Comparison of ENCODE assay signal across 20 cellular contexts in the genomic region with DNA sequence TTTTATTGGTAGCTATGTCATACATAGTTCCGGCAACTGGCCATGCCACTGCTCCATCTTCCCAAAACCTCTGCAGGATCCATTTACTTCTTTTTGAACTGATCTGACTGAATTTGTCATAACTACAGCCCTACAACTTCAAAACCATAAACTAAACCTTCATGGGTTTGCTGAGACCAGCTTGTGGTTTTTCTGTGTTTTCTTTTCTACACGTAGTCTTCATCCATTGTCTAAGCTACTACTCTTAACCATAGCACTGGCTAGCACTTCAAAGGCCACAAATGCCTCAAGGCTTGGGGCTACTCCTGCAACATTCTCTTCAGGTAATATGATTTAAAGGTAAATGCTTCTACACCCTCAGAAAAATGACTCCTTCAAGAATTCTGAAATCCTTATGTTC. TPM values are rescaled to one million over a fixed set of nuclear protein-coding genes. Genes with fewer than 3 reads are reported as not detected.
DNase-seq lines count a peak whose midpoint lies in the region; ATAC-seq, FAIRE-seq and TF ChIP-seq lines count a peak whose summit lies in the region.
"Had no signal": no experiment of that assay in that cellular context is flagged by ENCODE, and none has a peak within 500 bp of the region (broad histone marks: within the 10 kb centered on the region; RNA-seq: fewer than 3 reads in every experiment).

No MANE protein-coding gene starts in this region.

- FAIRE-seq in HepG2 (lab: Jason Lieb, UNC) = no peak
- FAIRE-seq in pancreas (lab: Jason Lieb, UNC) = no peak
- FAIRE-seq: bronchial epithelial cell, GM12892 had no signal

- CTCF ChIA-PET in CD8-positive, alpha-beta memory T cell (lab: Charles Lee) = interaction anchor here (0.9 to 2.6 kb wide), 4 partner anchors 9 to 53 kb away, joined by 3 to 10 read pairs (median 8); a partner anchor contains a TSS
- CTCF ChIA-PET in HCT116 (lab: Charles Lee) (no interaction called here), HepG2 (lab: Yijun Ruan, JAX; ENCODE audit: low intra/inter-chr PET ratio, low total read pairs) (no interaction called here)
- CTCF ChIA-PET in activated CD8-positive, alpha-beta T cell treated with anti-CD3 and anti-CD28 coated beads, Interleukin-2, amount 10 ng/mL, durations not matched to agents 7 days and 5 days (lab: Charles Lee) = interaction anchor here (0.6 to 3.9 kb wide), 10 partner anchors 8 to 91 kb away, joined by 3 to 22 read pairs (median 4); a partner anchor contains a TSS

- no peak overlapping the region for H3K4me3 ChIP-seq in CD8-positive, alpha-beta memory T cell (ENCODE audit: low read length)
- H3K4me3 ChIP-seq in HCT116 (replicated peaks in 1 of 2; ENCODE audit: low read depth in 1 of 2, low read length in 2 of 2) = no peak overlapping the region
- no peak overlapping the region for H3K4me3 ChIP-seq in HepG2 (replicated peaks in 1 of 3; ENCODE audit: insufficient read depth in 1 of 3, low read depth in 2 of 3, low read length in 3 of 3)
- H3K4me3 ChIP-seq in osteoblast (ENCODE audit: insufficient read depth, low read length) = no peak overlapping the region
- no peak overlapping the region for H3K4me3 ChIP-seq in pancreas
- H3K4me3 ChIP-seq: dorsolateral prefrontal cortex, GM23248, testis had no signal

- RAD21 ChIA-PET in HCT116 (lab: Charles Lee; ENCODE audit: low non-redundant PET in 1 of 2, low total read pairs in 2 of 2, uncharacterized antibody in 2 of 2, unreplicated experiment in 2 of 2) = no interaction called here

- H3K4me1 ChIP-seq in CD8-positive, alpha-beta memory T cell (ENCODE audit: insufficient read depth, low read length) = peaks cover 55% of the 10 kb centered on the region
- H3K4me1 ChIP-seq in HCT116 (ENCODE audit: control insufficient read depth in 1 of 2, insufficient read depth in 2 of 2, low read length in 2 of 2) (peaks cover 2 to 15% of the 10 kb centered on the region in 2 experiments; a peak in 2 of 4 replicates), HepG2 (ENCODE audit: insufficient read depth, low read length) (no peaks in the 10 kb centered on the region), osteoblast (ENCODE audit: insufficient read depth, low read length) (no peaks in the 10 kb centered on the region), pancreas (no peaks in the 10 kb centered on the region)
- H3K4me1 ChIP-seq: testis had no signal

- H4K20me1 ChIP-seq in HCT116 (ENCODE audit: insufficient read depth) (no peaks in the 10 kb centered on the region), HepG2 (ENCODE audit: insufficient read depth, low read length) (no peaks in the 10 kb centered on the region), osteoblast (ENCODE audit: insufficient read depth, low read length) (no peaks in the 10 kb centered on the region)

- peak overlapping the region; percentile 45; the same call in 1 of the 2 replicates for H3K4me2 ChIP-seq in HCT116 (ENCODE audit: low read length)
- no peak overlapping the region for H3K4me2 ChIP-seq in HepG2 (ENCODE audit: low read depth, low read length)
- no peak overlapping the region for H3K4me2 ChIP-seq in osteoblast (ENCODE audit: insufficient read depth, low read length)

- no peak for TF ChIP-seq POLR2A in HCT116 (IDR thresholded peaks at IDR 0.05; ENCODE audit: borderline replicate concordance, extremely low read depth, insufficient read depth, insufficient read length)
- no peak for TF ChIP-seq POLR2A in HepG2 (IDR thresholded peaks at IDR 0.05; ENCODE audit: insufficient read depth in 1 of 2, low read depth in 2 of 2, low read length in 2 of 2)

- H3K27me3 Mint-ChIP-seq in CD8-positive, alpha-beta memory T cell = no peaks in the 10 kb centered on the region
- no peaks in the 10 kb centered on the region for H3K27me3 Mint-ChIP-seq in activated CD8-positive, alpha-beta T cell treated with anti-CD3 and anti-CD28 coated beads, Interleukin-2, amount 10 ng/mL, durations not matched to agents 7 days and 5 days (ENCODE audit: low read depth)
- H3K27me3 Mint-ChIP-seq in immature natural killer cell (ENCODE audit: low read depth in 3 of 3) = peaks cover 2 to 6% (median 2%) of the 10 kb centered on the region in 3 donors

- H3K36me3 ChIP-seq in CD8-positive, alpha-beta memory T cell (ENCODE audit: insufficient read depth, low read length) = no peaks in the 10 kb centered on the region
- H3K36me3 ChIP-seq in HCT116 (ENCODE audit: control insufficient read depth in 1 of 2, insufficient read depth in 2 of 2, low read length in 2 of 2) = no peaks in the 10 kb centered on the region
- no peaks in the 10 kb centered on the region for H3K36me3 ChIP-seq in HepG2 (replicated peaks in 1 of 2; ENCODE audit: control insufficient read depth in 1 of 2, insufficient read depth in 2 of 2, low read length in 2 of 2)
- no peaks in the 10 kb centered on the region for H3K36me3 ChIP-seq in osteoblast (ENCODE audit: insufficient read depth, low read length)
- H3K36me3 ChIP-seq in pancreas = no peaks in the 10 kb centered on the region

- peaks cover 58 to 82% (median 75%) of the 10 kb centered on the region in 3 donors for H3K4me1 Mint-ChIP-seq in CD8-positive, alpha-beta memory T cell
- peaks cover 70% of the 10 kb centered on the region for H3K4me1 Mint-ChIP-seq in activated CD8-positive, alpha-beta T cell treated with anti-CD3 and anti-CD28 coated beads, Interleukin-2, amount 10 ng/mL, durations not matched to agents 7 days and 5 days (ENCODE audit: low read depth)
- H3K4me1 Mint-ChIP-seq in immature natural killer cell = peaks cover 17 to 19% of the 10 kb centered on the region in 2 donors
- H3K4me1 Mint-ChIP-seq: WTC11 had no signal

- H3K9me3 ChIP-seq in CD8-positive, alpha-beta memory T cell (ENCODE audit: low read length) = no peaks in the 10 kb centered on the region
- H3K9me3 ChIP-seq in HCT116 (ENCODE audit: control insufficient read depth in 1 of 2, insufficient read depth in 1 of 2, low read depth in 1 of 2, low read length in 2 of 2) = no peaks in the 10 kb centered on the region
- H3K9me3 ChIP-seq in HepG2 (ENCODE audit: low read length) = no peaks in the 10 kb centered on the region
- H3K9me3 ChIP-seq in osteoblast (ENCODE audit: low read depth, low read length) = no peaks in the 10 kb centered on the region
- no peaks in the 10 kb centered on the region for H3K9me3 ChIP-seq in pancreas
- H3K9me3 ChIP-seq: testis had no signal

- intact Hi-C loops in HCT116 (cut with micrococcal nuclease) = no loop called here
- intact Hi-C loops in HepG2 (cut with micrococcal nuclease; ENCODE audit: unreplicated experiment) = no loop called here
- intact Hi-C loops in pancreas (cut with DNase I) = no loop called here

- H3K27ac ChIP-seq in CD8-positive, alpha-beta memory T cell (ENCODE audit: low read depth, low read length) = no peak overlapping the region
- no peak overlapping the region for H3K27ac ChIP-seq in HCT116 (ENCODE audit: low read depth, low read length)
- no peak overlapping the region for H3K27ac ChIP-seq in HepG2 (ENCODE audit: extremely low read length, insufficient read depth, low read length)
- no peak overlapping the region for H3K27ac ChIP-seq in osteoblast (ENCODE audit: low read depth, low read length)
- H3K27ac ChIP-seq in pancreas = no peak overlapping the region
- H3K27ac ChIP-seq: dorsolateral prefrontal cortex, GM23248, testis had no signal

- H3K4me3 Mint-ChIP-seq in CD8-positive, alpha-beta memory T cell = peak overlapping the region; percentile 34 to 85 (median 70)
- H3K4me3 Mint-ChIP-seq in activated CD8-positive, alpha-beta T cell treated with anti-CD3 and anti-CD28 coated beads, Interleukin-2, amount 10 ng/mL, durations not matched to agents 7 days and 5 days = peak overlapping the region; percentile 60
- H3K4me3 Mint-ChIP-seq in immature natural killer cell = peak overlapping the region in 4 of 5 donors; percentile 45 to 60 (median 59)
- H3K4me3 Mint-ChIP-seq: activated naive CD4-positive, alpha-beta T cell treated with anti-CD3 and anti-CD28 coated beads for 36 hours; WTC11 had no signal

- BruUV-seq in HCT116 (replicated peaks; lab: Mats Ljungman, UMichigan) (no TSS peak), HepG2 (replicated peaks; lab: Mats Ljungman, UMichigan) (no TSS peak)

- peaks cover 0 to 2% (median 0%) of the 10 kb centered on the region in 5 donors for H3K9me3 Mint-ChIP-seq in CD8-positive, alpha-beta memory T cell
- peaks cover 8% of the 10 kb centered on the region for H3K9me3 Mint-ChIP-seq in activated CD8-positive, alpha-beta T cell treated with anti-CD3 and anti-CD28 coated beads, Interleukin-2, amount 10 ng/mL, durations not matched to agents 7 days and 5 days (ENCODE audit: insufficient read depth)
- H3K9me3 Mint-ChIP-seq in immature natural killer cell = no peaks in the 10 kb centered on the region
- H3K9me3 Mint-ChIP-seq: activated naive CD4-positive, alpha-beta T cell treated with anti-CD3 and anti-CD28 coated beads for 36 hours had no signal

- DNase-seq in CD8-positive, alpha-beta memory T cell = peak in 1 of 5 donors; percentile 44
- no peak for DNase-seq in HCT116 (ENCODE audit: low read depth, low spot score)
- DNase-seq in activated CD8-positive, alpha-beta T cell treated with anti-CD3 and anti-CD28 coated beads, Interleukin-2, amount 10 ng/mL, durations not matched to agents 7 days and 5 days = peak; percentile 68
- DNase-seq in immature natural killer cell = peak in 2 of 3 donors; percentile 43 to 53
- no peak for DNase-seq in HepG2 (ENCODE audit: low spot score)
- no peak for DNase-seq in osteoblast (ENCODE audit: insufficient read length, low spot score, missing footprints)
- DNase-seq in pancreas = no peak
- DNase-seq: activated CD8-positive, alpha-beta memory T cell treated with anti-CD3 and anti-CD28 coated beads, Interleukin-2, amount 50 U/mL, for 4 hours; activated naive CD4-positive, alpha-beta T cell treated with anti-CD3 and anti-CD28 coated beads for 36 hours; dorsolateral prefrontal cortex; foreskin melanocyte; GF-D8; GM23248; NCI-H1048; NCI-H524; testis had no signal

- peak overlapping the region; percentile 55 for H2AFZ ChIP-seq in HCT116 (ENCODE audit: low read depth, low read length, poor library complexity, severe bottlenecking)
- H2AFZ ChIP-seq in HepG2 (ENCODE audit: low read length) = no peak overlapping the region
- H2AFZ ChIP-seq in osteoblast (ENCODE audit: low read length) = no peak overlapping the region
- H2AFZ ChIP-seq: GM23248 had no signal

- no peaks in the 10 kb centered on the region for H3K27me3 ChIP-seq in CD8-positive, alpha-beta memory T cell (ENCODE audit: insufficient read depth, low read length, poor library complexity, severe bottlenecking)
- H3K27me3 ChIP-seq in HCT116 (ENCODE audit: insufficient read depth, low read length) (no peaks in the 10 kb centered on the region), HepG2 (ENCODE audit: control insufficient read depth in 1 of 2, insufficient read depth in 2 of 2, low read length in 2 of 2) (0 out of 5 replicates have a peak, but pooled peaks cover 0 to 3% of the 10 kb centered on the region in 2 experiments), osteoblast (ENCODE audit: insufficient read depth, low read length) (no peaks in the 10 kb centered on the region), pancreas (no peaks in the 10 kb centered on the region)
- H3K27me3 ChIP-seq: dorsolateral prefrontal cortex, testis had no signal

- in situ Hi-C loops in HepG2 (cut with HindIII; ENCODE audit: extremely low pct_ligation_motif_present, low pct_unique_long_range_greater_than_20kb) = no loop called here

- H3K9me2 ChIP-seq in HCT116 (ENCODE audit: insufficient read depth) = no peaks in the 10 kb centered on the region

- TF ChIP-seq CTCF in HCT116 (IDR thresholded peaks at IDR 0.05 in 2 of 3, conservative IDR thresholded peaks at IDR 0.05 in 1 of 3; ENCODE audit: borderline replicate concordance in 1 of 3, insufficient read depth in 1 of 3, low read depth in 2 of 3, low read length in 2 of 3) (no peak), HepG2 (CRISPR knock-in tag; IDR thresholded peaks at IDR 0.05) (no peak), osteoblast (IDR thresholded peaks at IDR 0.05; ENCODE audit: extremely low read depth, low read depth, low read length) (no peak), pancreas (IDR thresholded peaks at IDR 0.05) (no peak)

- no peaks in the 10 kb centered on the region for H3K36me3 Mint-ChIP-seq in CD8-positive, alpha-beta memory T cell
- H3K36me3 Mint-ChIP-seq in activated CD8-positive, alpha-beta T cell treated with anti-CD3 and anti-CD28 coated beads, Interleukin-2, amount 10 ng/mL, durations not matched to agents 7 days and 5 days (ENCODE audit: low read depth) = peaks cover 33% of the 10 kb centered on the region
- peaks cover 0 to 3% (median 0%) of the 10 kb centered on the region in 3 donors for H3K36me3 Mint-ChIP-seq in immature natural killer cell
- H3K36me3 Mint-ChIP-seq: WTC11 had no signal

- 49% methylated on average over 2 of the region's 2 CpGs for WGBS in HepG2 (ENCODE audit: low lambda C conversion rate)
- WGBS in pancreas, 2 donors = 87 to 88% methylated on average over 2 of the region's 2 CpGs

- no peaks in the 10 kb centered on the region for H3K79me2 ChIP-seq in HCT116 (ENCODE audit: insufficient read depth, low read length)
- H3K79me2 ChIP-seq in HepG2 (ENCODE audit: insufficient read depth, low read length) = no peaks in the 10 kb centered on the region
- no peaks in the 10 kb centered on the region for H3K79me2 ChIP-seq in osteoblast (ENCODE audit: insufficient read depth, low read length)

- TF ChIP-seq RAD21 in HCT116 (IDR thresholded peaks at IDR 0.05; ENCODE audit: low read depth) (no peak), HepG2 (CRISPR knock-in tag; IDR thresholded peaks at IDR 0.05) (no peak)

- POLR2A ChIA-PET in CD8-positive, alpha-beta memory T cell (lab: Charles Lee) = interaction anchor here (1.6 to 1.7 kb wide), 2 partner anchors 9 to 11 kb away, joined by 6 to 10 read pairs; a partner anchor contains a TSS
- POLR2A ChIA-PET in HCT116 (lab: Charles Lee) (interaction anchor here (1.6 kb wide), 1 partner anchor 9 kb away, joined by 4 read pairs; a partner anchor contains a TSS), HepG2 (lab: Yijun Ruan, JAX) (no interaction called here)
- POLR2A ChIA-PET in activated CD8-positive, alpha-beta T cell treated with anti-CD3 and anti-CD28 coated beads, Interleukin-2, amount 10 ng/mL, durations not matched to agents 7 days and 5 days (lab: Charles Lee) = interaction anchor here (0.6 to 2.9 kb wide), 4 partner anchors 9 to 40 kb away, joined by 3 to 18 read pairs (median 6); a partner anchor contains a TSS

- TF ChIP-seq EP300 in HepG2 (IDR thresholded peaks at IDR 0.05; ENCODE audit: low read depth in 2 of 2, low read length in 2 of 2) (no peak), HepG2 (CRISPR knock-in tag; IDR thresholded peaks at IDR 0.05; ENCODE audit: borderline replicate concordance) (no peak)

- no peak overlapping the region for H3K9ac ChIP-seq in HCT116 (ENCODE audit: low read length)
- H3K9ac ChIP-seq in HepG2 (ENCODE audit: insufficient read depth, low read depth, low read length) = no peak overlapping the region
- H3K9ac ChIP-seq: GM23248 had no signal

- no peak for ATAC-seq in HCT116
- ATAC-seq in activated CD8-positive, alpha-beta T cell treated with anti-CD3 and anti-CD28 coated beads, Interleukin-2, amount 10 ng/mL, durations not matched to agents 7 days and 5 days = peak; percentile 74
- no peak for ATAC-seq in HepG2
- no peak for ATAC-seq in pancreas
- ATAC-seq: Right ventricle myocardium inferior, WTC11 had no signal

- peak overlapping the region in 7 of 8 donors; percentile 46 to 80 (median 63) for H3K27ac Mint-ChIP-seq in CD8-positive, alpha-beta memory T cell
- peak overlapping the region; percentile 61 for H3K27ac Mint-ChIP-seq in activated CD8-positive, alpha-beta T cell treated with anti-CD3 and anti-CD28 coated beads, Interleukin-2, amount 10 ng/mL, durations not matched to agents 7 days and 5 days
- peak overlapping the region in 4 of 6 donors; percentile 6 to 49 (median 35) for H3K27ac Mint-ChIP-seq in immature natural killer cell
- H3K27ac Mint-ChIP-seq: activated naive CD4-positive, alpha-beta T cell treated with anti-CD3 and anti-CD28 coated beads for 36 hours; WTC11 had no signal

RNA-seq across cellular contexts. Expression of a gene that starts 9.0 kb away (rescaled TPM):
- 100 to 1,000 TPM; 252 to 253 TPM for total RNA-seq in CD8-positive, alpha-beta memory T cell
- 185 TPM for polyA plus RNA-seq in CD8-positive, alpha-beta memory T cell
- total RNA-seq in HCT116 (2021; ENCODE audit: unreplicated experiment) (42.9 TPM), HepG2 (2016; rRNA removed; fragmentation: Illumina TruSeq; extraction: Trizol) (19.2 and 36.4 TPM in 2 replicates), osteoblast (52.8 and 57.8 TPM in 2 replicates), pancreas (10 to 100 TPM; 13.6 to 24.5 (median 16.6) TPM)
- polyA plus RNA-seq in HCT116 (2012) = 12.5 and 19.4 TPM in 2 replicates
- 100 to 1,000 TPM; 149 to 151 TPM for total RNA-seq in activated CD8-positive, alpha-beta T cell treated with anti-CD3 and anti-CD28 coated beads, Interleukin-2, amount 10 ng/mL, durations not matched to agents 7 days and 5 days
- polyA plus RNA-seq in immature natural killer cell (100 to 1,000 TPM in 2 of 3 donors, 10 to 100 TPM in 1; 72.0 to 135 (median 103) TPM), HepG2 (2011; rRNA removed) (6.8 and 8.5 TPM in 2 replicates), pancreas (1 to 10 TPM; 3.7 to 4.5 TPM)
- 6.8 and 7.9 TPM in 2 replicates for total RNA-seq in HepG2 (2016; cell fraction: cytosol; rRNA removed; fragmentation: Illumina TruSeq; extraction: Trizol; ENCODE audit: low read depth)
- 18.4 and 35.5 TPM in 2 replicates for total RNA-seq in HepG2 (2016; cell fraction: insoluble cytoplasmic fraction; rRNA removed; fragmentation: Illumina TruSeq; extraction: Trizol)
- 15.2 and 17.0 TPM in 2 replicates for total RNA-seq in HepG2 (2016; cell fraction: membrane; rRNA removed; fragmentation: Illumina TruSeq; extraction: Trizol)
- total RNA-seq in HepG2 (2016; cell fraction: nucleus; rRNA removed; fragmentation: Illumina TruSeq; extraction: Trizol) = 21.0 and 22.1 TPM in 2 replicates
- polyA plus RNA-seq in HepG2 (2011; cell fraction: cytosol; rRNA removed) = 4.3 and 6.7 TPM in 2 replicates
- polyA plus RNA-seq in HepG2 (2011; cell fraction: nucleus; rRNA removed) = 4.7 and 6.9 TPM in 2 replicates
- polyA plus RNA-seq in HepG2 (2012) = 17.8 and 18.0 TPM in 2 replicates
- 3.1 and 3.2 TPM in 2 replicates for polyA plus RNA-seq in HepG2 (2016; cell fraction: cytosol; fragmentation: Illumina TruSeq; extraction: Trizol; ENCODE audit: low read depth)
- polyA plus RNA-seq in HepG2 (2016; cell fraction: insoluble cytoplasmic fraction; fragmentation: Illumina TruSeq; extraction: Trizol; ENCODE audit: low read depth) = 30.8 and 31.3 TPM in 2 replicates
- 6.1 and 8.6 TPM in 2 replicates for polyA plus RNA-seq in HepG2 (2016; cell fraction: membrane; fragmentation: Illumina TruSeq; extraction: Trizol; ENCODE audit: low read depth)
- 17.1 and 18.4 TPM in 2 replicates for polyA plus RNA-seq in HepG2 (2016; cell fraction: nucleus; fragmentation: Illumina TruSeq; extraction: Trizol; ENCODE audit: insufficient read depth, low read depth)
- polyA minus RNA-seq in HepG2 (2011; rRNA and poly(A)+ RNA removed; ENCODE audit: low replicate concordance) = 7.8 and 18.7 TPM in 2 replicates
- 15.8 and 16.6 TPM in 2 replicates for polyA minus RNA-seq in HepG2 (2011; cell fraction: cytosol; rRNA and poly(A)+ RNA removed)
- polyA minus RNA-seq in HepG2 (2011; cell fraction: nucleus; rRNA and poly(A)+ RNA removed) = 14.9 and 23.4 TPM in 2 replicates

Comparison
In these comparisons a context has a peak if more than half of its experiments do, and no peak if none do; other contexts are left out.
1. DNase-seq: peak in activated CD8-positive, alpha-beta T cell treated with anti-CD3 and anti-CD28 coated beads, Interleukin-2, amount 10 ng/mL, durations not matched to agents 7 days and 5 days (single experiment) and immature natural killer cell (2 of 3); none in HCT116 (single experiment), HepG2 (single experiment), osteoblast (single experiment) and pancreas (0 of 6).
2. CTCF ChIA-PET loops: an anchor here in CD8-positive, alpha-beta memory T cell (0.9 to 2.6 kb wide) and activated CD8-positive, alpha-beta T cell treated with anti-CD3 and anti-CD28 coated beads, Interleukin-2, amount 10 ng/mL, durations not matched to agents 7 days and 5 days (0.6 to 3.9 kb wide); none called in HCT116 and HepG2.
3. Peak in every context shown above with its lines, with median percentiles within 50 percentile points of each other: H3K27ac Mint-ChIP-seq and H3K4me3 Mint-ChIP-seq.